ENCODE assay signal across 1 cellular context in the genomic region with DNA sequence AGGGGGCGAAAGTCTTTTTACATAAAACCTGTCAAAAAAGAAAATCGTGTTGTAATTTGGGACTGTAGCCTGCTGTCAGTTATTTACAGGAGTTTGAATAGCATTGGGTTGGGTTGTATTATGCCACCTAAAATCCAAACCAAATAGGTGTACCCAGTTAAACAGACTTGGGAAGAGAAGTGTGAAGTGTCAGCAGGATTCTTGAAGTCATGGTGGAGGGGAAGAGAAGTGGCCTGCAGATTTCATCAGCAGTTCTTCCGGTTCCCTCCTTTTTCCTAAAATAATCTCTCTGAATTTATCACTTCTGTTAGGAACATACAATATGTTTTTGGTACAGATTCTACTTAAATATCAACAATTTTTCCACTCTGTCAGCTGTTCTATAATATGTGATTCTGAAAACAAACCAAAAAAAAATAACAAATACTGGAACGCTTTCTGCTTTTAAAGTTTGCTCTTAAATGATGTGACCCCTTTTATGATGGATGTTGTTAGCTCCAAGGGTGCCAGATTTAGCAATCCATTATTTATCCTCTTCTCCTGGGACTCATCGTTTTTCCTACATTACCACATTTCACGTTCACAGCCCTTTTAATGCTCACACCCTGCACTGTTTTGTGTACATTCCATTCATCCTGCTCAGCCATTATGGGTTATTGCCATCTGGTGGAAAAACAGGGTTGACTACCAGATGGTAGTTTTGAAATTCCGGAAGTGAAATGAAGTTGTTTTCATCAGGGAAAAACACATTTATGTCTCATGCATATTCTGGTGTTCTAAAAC.
A peak's percentile ranks its signal among the peaks of the same experiment; 100 is the strongest.
TF ChIP-seq lines count a peak whose summit lies in the region.

No MANE protein-coding gene starts in this region.

TF ChIP-seq in IMR-90, 13 proteins besides CTCF, POLR2A, EP300 and RAD21 (continued from another document):
- TF ChIP-seq, protein P1, sequence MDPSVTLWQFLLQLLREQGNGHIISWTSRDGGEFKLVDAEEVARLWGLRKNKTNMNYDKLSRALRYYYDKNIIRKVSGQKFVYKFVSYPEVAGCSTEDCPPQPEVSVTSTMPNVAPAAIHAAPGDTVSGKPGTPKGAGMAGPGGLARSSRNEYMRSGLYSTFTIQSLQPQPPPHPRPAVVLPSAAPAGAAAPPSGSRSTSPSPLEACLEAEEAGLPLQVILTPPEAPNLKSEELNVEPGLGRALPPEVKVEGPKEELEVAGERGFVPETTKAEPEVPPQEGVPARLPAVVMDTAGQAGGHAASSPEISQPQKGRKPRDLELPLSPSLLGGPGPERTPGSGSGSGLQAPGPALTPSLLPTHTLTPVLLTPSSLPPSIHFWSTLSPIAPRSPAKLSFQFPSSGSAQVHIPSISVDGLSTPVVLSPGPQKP (IDR thresholded peaks at IDR 0.05; ENCODE audit: borderline replicate concordance, low read depth, low read length), result no peak
- TF ChIP-seq MAFK (IDR thresholded peaks at IDR 0.05; ENCODE audit: low read depth, low read length), result no peak
- TF ChIP-seq MAZ (IDR thresholded peaks at IDR 0.05; ENCODE audit: borderline replicate concordance, low read depth, low read length), result no peak
- peak; percentile 99 for TF ChIP-seq BHLHE40 (IDR thresholded peaks at IDR 0.05; ENCODE audit: low read depth, low read length)
- TF ChIP-seq RCOR1 (IDR thresholded peaks at IDR 0.05; ENCODE audit: insufficient replicate concordance, low read length), result peak; percentile 93
- peak; percentile 88 for TF ChIP-seq CEBPB (IDR thresholded peaks at IDR 0.05; ENCODE audit: low read depth, low read length)
- TF ChIP-seq, protein P2, sequence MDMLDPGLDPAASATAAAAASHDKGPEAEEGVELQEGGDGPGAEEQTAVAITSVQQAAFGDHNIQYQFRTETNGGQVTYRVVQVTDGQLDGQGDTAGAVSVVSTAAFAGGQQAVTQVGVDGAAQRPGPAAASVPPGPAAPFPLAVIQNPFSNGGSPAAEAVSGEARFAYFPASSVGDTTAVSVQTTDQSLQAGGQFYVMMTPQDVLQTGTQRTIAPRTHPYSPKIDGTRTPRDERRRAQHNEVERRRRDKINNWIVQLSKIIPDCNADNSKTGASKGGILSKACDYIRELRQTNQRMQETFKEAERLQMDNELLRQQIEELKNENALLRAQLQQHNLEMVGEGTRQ (IDR thresholded peaks at IDR 0.05; ENCODE audit: low read depth, low read length), result no peak
- no peak for TF ChIP-seq NFE2L2 (IDR thresholded peaks at IDR 0.05; ENCODE audit: low read depth, low read length)
- TF ChIP-seq FOS (IDR thresholded peaks at IDR 0.05; ENCODE audit: low read depth, low read length), result peak; percentile 81
- TF ChIP-seq MXI1 (IDR thresholded peaks at IDR 0.05; ENCODE audit: borderline replicate concordance, low read depth, low read length), result 0 out of 2 replicates have a peak, but pooled peaks have one; percentile 57
